In the genomic region with DNA sequence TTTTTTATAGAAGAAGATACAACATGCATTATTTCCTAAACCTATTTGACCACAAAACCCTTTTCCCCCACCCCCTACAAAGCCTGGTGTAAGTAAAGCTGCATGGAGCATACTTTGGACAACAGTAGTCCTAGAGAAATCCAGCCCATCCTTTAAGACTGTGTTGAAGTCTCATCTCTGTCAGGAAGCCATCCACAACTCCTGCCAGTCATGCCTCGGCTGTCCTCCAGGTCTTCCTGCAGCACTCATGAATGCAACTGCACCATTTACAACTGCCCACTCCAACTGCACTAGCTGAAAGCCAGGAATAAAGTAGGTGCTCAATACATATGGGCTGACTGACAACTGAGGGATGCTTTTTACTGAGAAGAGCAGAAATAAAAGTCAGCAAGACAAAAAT, we compare ENCODE assay signal across 2 cellular contexts.
TF ChIP-seq lines count a peak whose summit lies in the region.

No MANE protein-coding gene starts in this region.

TF ChIP-seq in SK-N-SH, 30 proteins besides CTCF, POLR2A, EP300 and RAD21 (continued from another document):
- TF ChIP-seq TCF12 (IDR thresholded peaks at IDR 0.05) (no peak), NRF1 (IDR thresholded peaks at IDR 0.05; ENCODE audit: low read depth, low read length) (no peak), RXRA (IDR thresholded peaks at IDR 0.05; ENCODE audit: borderline replicate concordance, low read depth) (no peak), GATA2 (CRISPR knock-in tag; IDR thresholded peaks at IDR 0.05) (no peak), SMC3 (IDR thresholded peaks at IDR 0.05; ENCODE audit: low read depth, low read length) (no peak), RCOR1 (IDR thresholded peaks at IDR 0.05; ENCODE audit: low read length) (no peak), JUND (IDR thresholded peaks at IDR 0.05) (no peak)
- TF ChIP-seq, protein P1, sequence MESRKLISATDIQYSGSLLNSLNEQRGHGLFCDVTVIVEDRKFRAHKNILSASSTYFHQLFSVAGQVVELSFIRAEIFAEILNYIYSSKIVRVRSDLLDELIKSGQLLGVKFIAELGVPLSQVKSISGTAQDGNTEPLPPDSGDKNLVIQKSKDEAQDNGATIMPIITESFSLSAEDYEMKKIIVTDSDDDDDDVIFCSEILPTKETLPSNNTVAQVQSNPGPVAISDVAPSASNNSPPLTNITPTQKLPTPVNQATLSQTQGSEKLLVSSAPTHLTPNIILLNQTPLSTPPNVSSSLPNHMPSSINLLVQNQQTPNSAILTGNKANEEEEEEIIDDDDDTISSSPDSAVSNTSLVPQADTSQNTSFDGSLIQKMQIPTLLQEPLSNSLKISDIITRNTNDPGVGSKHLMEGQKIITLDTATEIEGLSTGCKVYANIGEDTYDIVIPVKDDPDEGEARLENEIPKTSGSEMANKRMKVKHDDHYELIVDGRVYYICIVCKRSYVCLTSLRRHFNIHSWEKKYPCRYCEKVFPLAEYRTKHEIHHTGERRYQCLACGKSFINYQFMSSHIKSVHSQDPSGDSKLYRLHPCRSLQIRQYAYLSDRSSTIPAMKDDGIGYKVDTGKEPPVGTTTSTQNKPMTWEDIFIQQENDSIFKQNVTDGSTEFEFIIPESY (IDR thresholded peaks at IDR 0.05; ENCODE audit: borderline replicate concordance, low read depth), result no peak

TF ChIP-seq in SK-N-SH treated with all-trans-retinoic acid at 6 μM for 48 hours, 23 proteins besides CTCF, POLR2A, EP300 and RAD21 (continued from another document):
- TF ChIP-seq, protein P2, sequence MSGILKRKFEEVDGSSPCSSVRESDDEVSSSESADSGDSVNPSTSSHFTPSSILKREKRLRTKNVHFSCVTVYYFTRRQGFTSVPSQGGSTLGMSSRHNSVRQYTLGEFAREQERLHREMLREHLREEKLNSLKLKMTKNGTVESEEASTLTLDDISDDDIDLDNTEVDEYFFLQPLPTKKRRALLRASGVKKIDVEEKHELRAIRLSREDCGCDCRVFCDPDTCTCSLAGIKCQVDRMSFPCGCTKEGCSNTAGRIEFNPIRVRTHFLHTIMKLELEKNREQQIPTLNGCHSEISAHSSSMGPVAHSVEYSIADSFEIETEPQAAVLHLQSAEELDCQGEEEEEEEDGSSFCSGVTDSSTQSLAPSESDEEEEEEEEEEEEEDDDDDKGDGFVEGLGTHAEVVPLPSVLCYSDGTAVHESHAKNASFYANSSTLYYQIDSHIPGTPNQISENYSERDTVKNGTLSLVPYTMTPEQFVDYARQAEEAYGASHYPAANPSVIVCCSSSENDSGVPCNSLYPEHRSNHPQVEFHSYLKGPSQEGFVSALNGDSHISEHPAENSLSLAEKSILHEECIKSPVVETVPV (CRISPR knock-in tag; IDR thresholded peaks at IDR 0.05), result no peak
- TF ChIP-seq ZNF8 (CRISPR knock-in tag; IDR thresholded peaks at IDR 0.05), result no peak
- TF ChIP-seq, protein P3, sequence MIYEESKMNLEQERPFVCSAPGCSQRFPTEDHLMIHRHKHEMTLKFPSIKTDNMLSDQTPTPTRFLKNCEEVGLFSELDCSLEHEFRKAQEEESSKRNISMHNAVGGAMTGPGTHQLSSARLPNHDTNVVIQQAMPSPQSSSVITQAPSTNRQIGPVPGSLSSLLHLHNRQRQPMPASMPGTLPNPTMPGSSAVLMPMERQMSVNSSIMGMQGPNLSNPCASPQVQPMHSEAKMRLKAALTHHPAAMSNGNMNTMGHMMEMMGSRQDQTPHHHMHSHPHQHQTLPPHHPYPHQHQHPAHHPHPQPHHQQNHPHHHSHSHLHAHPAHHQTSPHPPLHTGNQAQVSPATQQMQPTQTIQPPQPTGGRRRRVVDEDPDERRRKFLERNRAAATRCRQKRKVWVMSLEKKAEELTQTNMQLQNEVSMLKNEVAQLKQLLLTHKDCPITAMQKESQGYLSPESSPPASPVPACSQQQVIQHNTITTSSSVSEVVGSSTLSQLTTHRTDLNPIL (CRISPR knock-in tag; IDR thresholded peaks at IDR 0.05; ENCODE audit: low read depth), result no peak
- TF ChIP-seq GLIS3 (CRISPR knock-in tag; IDR thresholded peaks at IDR 0.05), result no peak
- TF ChIP-seq SNAI2 (CRISPR knock-in tag; IDR thresholded peaks at IDR 0.05), result no peak
- no peak for TF ChIP-seq ZC3H10 (CRISPR knock-in tag; IDR thresholded peaks at IDR 0.05)
- no peak for TF ChIP-seq BACH2 (CRISPR knock-in tag; IDR thresholded peaks at IDR 0.05; ENCODE audit: borderline replicate concordance)
- TF ChIP-seq CSDC2 (CRISPR knock-in tag; IDR thresholded peaks at IDR 0.05), result no peak
- no peak for TF ChIP-seq TCF4 (CRISPR knock-in tag; IDR thresholded peaks at IDR 0.05; ENCODE audit: borderline replicate concordance)
- no peak for TF ChIP-seq ZFP30 (CRISPR knock-in tag; IDR thresholded peaks at IDR 0.05)
- TF ChIP-seq TOX (CRISPR knock-in tag; IDR thresholded peaks at IDR 0.05; ENCODE audit: borderline replicate concordance), result no peak
- TF ChIP-seq ESRRG (CRISPR knock-in tag; IDR thresholded peaks at IDR 0.05), result no peak
TF ChIP-seq in SK-N-SH treated with all-trans-retinoic acid at 6 μM for 48 hours: peak in this region for 0.
